In genomic region chr3:29141197-29141911, GRCh38 we compare ENCODE assay signal across 17 cellular contexts.
A peak's percentile ranks its signal among the peaks of the same experiment; 100 is the strongest.
DNase-seq lines count a peak whose midpoint lies in the region; ATAC-seq and TF ChIP-seq lines count a peak whose summit lies in the region.
"Had no signal": no experiment of that assay in that cellular context is flagged by ENCODE, and none has a peak within 500 bp of the region (broad histone marks: within the 10 kb centered on the region; RNA-seq: fewer than 3 reads in every experiment).

No MANE protein-coding gene starts in this region.

- H3K27ac ChIP-seq in left ventricle myocardium inferior (replicated peaks) (peak overlapping the region; percentile 27), psoas muscle (peak overlapping the region; percentile 48)
- H3K27ac ChIP-seq: KMS-11 had no signal

- peaks cover 19% of the 10 kb centered on the region for H3K4me1 ChIP-seq in left ventricle myocardium inferior
- peaks cover 13% of the 10 kb centered on the region for H3K4me1 ChIP-seq in psoas muscle

- no peaks in the 10 kb centered on the region for H3K9me3 ChIP-seq in left ventricle myocardium inferior (replicated peaks)
- no peaks in the 10 kb centered on the region for H3K9me3 ChIP-seq in psoas muscle

- intact Hi-C loops in left ventricle myocardium inferior (cut with micrococcal nuclease) (loop anchor here (10.0 kb wide), 2 partner anchors 133 to 623 kb away; no protein-coding TSS in a partner anchor), Right ventricle myocardium inferior (cut with DNase I) (loop anchor here (5.0 to 10.0 kb wide), 2 partner anchors 553 to 621 kb away; no protein-coding TSS in a partner anchor), psoas muscle (cut with DNase I) (loop anchor here (5.0 kb wide), 1 partner anchor 626 kb away; no protein-coding TSS in a partner anchor)

- H3K27me3 ChIP-seq in left ventricle myocardium inferior (ENCODE audit: low read depth) (no peaks in the 10 kb centered on the region), psoas muscle (ENCODE audit: insufficient read depth in 3 of 3, low read length in 2 of 3) (no peaks in the 10 kb centered on the region)

- ATAC-seq in Right ventricle myocardium inferior (no peak), psoas muscle (no peak), GM19452 (IDR thresholded peaks at IDR 0.05; ENCODE audit: unreplicated experiment) (no peak), HG03097 (IDR thresholded peaks at IDR 0.05; ENCODE audit: low FRiP score, unreplicated experiment) (no peak)

- H3K36me3 ChIP-seq in left ventricle myocardium inferior, result no peaks in the 10 kb centered on the region
- H3K36me3 ChIP-seq in psoas muscle (ENCODE audit: insufficient read depth in 1 of 2, low read depth in 1 of 2), result no peaks in the 10 kb centered on the region

- 43 to 64% (median 47%) methylated on average over 4 of the region's 4 CpGs for WGBS in psoas muscle, 3 donors

- DNase-seq in left ventricle myocardium inferior (no peak), Right ventricle myocardium inferior (ENCODE audit: missing footprints) (no peak), fibroblast of the aortic adventitia (ENCODE audit: low read depth) (peak; percentile 46), psoas muscle (no peak), medulla oblongata (ENCODE audit: extremely low spot score) (no peak), COR-L47 (lab: John Stamatoyannopoulos, UW) (no peak)
- DNase-seq: ACHN; activated CD4-positive, alpha-beta T cell treated with anti-CD3 and anti-CD28 coated beads, Interleukin-2, amount 50 U/mL, for 4 hours; Calu3; dorsolateral prefrontal cortex; H7; NCI-H1694; NCI-H69; stimulated activated naive CD4-positive, alpha-beta T cell treated with Interleukin-2 at 50 U/mL for 16 hours had no signal

- TF ChIP-seq CTCF in left ventricle myocardium inferior (IDR thresholded peaks at IDR 0.05; ENCODE audit: borderline replicate concordance) (no peak), fibroblast of the aortic adventitia (IDR thresholded peaks at IDR 0.05; ENCODE audit: insufficient read depth, low read length) (no peak), psoas muscle (IDR thresholded peaks at IDR 0.05) (no peak)

- H3K4me3 ChIP-seq in left ventricle myocardium inferior (no peak overlapping the region), fibroblast of the aortic adventitia (ENCODE audit: low read depth, low read length) (no peak overlapping the region), psoas muscle (no peak overlapping the region)
